8 cellular contexts compared by ENCODE assay signal in the genomic region with DNA sequence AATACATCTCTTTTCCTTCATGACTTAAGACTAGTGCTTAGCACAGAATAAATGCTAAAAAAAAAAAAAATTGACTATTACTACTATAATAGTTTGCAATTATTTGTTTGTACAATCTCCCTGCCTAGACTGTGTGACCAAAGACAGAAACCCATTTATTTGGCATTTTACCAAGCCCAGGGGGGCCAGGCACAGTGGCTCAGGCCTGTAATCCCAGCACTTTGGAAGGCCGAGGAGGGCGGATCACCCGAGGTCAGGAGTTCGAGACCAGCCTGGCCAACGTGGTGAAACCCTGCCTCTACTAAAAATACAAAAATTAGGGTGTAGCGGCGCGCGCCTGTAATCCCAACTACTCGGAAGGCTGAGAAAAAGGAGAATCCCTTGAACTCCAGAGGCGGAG. TPM values are rescaled to one million over a fixed set of nuclear protein-coding genes. Genes with fewer than 3 reads are reported as not detected.
DNase-seq lines count a peak whose midpoint lies in the region; ATAC-seq and TF ChIP-seq lines count a peak whose summit lies in the region.

No MANE protein-coding gene starts in this region.

- no peak for TF ChIP-seq CTCF in left ventricle myocardium inferior (IDR thresholded peaks at IDR 0.05; ENCODE audit: borderline replicate concordance)
- TF ChIP-seq CTCF in astrocyte of the cerebellum (IDR thresholded peaks at IDR 0.05; ENCODE audit: low read depth, low read length, missing control alignments), result no peak
- TF ChIP-seq CTCF in lung (IDR thresholded peaks at IDR 0.05; ENCODE audit: control extremely low read depth, extremely low read depth), result no peak

- H3K9me3 ChIP-seq in left ventricle myocardium inferior (replicated peaks) (no peaks in the 10 kb centered on the region), lung (ENCODE audit: control insufficient read depth in 2 of 2, insufficient read depth in 1 of 2, low read length in 1 of 2) (no peaks in the 10 kb centered on the region)

- in situ Hi-C loops in astrocyte of the cerebellum (cut with HindIII; ENCODE audit: low sequenced_read_pairs), result no loop called here

- peaks cover 17% of the 10 kb centered on the region for H3K36me3 ChIP-seq in left ventricle myocardium inferior
- no peaks in the 10 kb centered on the region for H3K36me3 ChIP-seq in lung (ENCODE audit: control insufficient read depth in 2 of 2, insufficient read depth in 2 of 2, low read length in 2 of 2)

- H3K27ac ChIP-seq in left ventricle myocardium inferior (replicated peaks) (no peak overlapping the region), lung (ENCODE audit: low read depth in 1 of 2, low read length in 1 of 2) (no peak overlapping the region)

- intact Hi-C loops in left ventricle myocardium inferior (cut with micrococcal nuclease), result no loop called here
- intact Hi-C loops in left cardiac atrium (cut with DNase I), result no loop called here

- H3K4me3 ChIP-seq in left ventricle myocardium inferior (peak overlapping the region; percentile 92), astrocyte of the cerebellum (ENCODE audit: low read depth, low read length) (peak overlapping the region; percentile 88), lung (peak overlapping the region; percentile 19)

- H3K27me3 ChIP-seq in left ventricle myocardium inferior (ENCODE audit: low read depth), result no peaks in the 10 kb centered on the region
- no peaks in the 10 kb centered on the region for H3K27me3 ChIP-seq in lung (ENCODE audit: control insufficient read depth, insufficient read depth)

- ATAC-seq in left cardiac atrium, result no peak
- no peak for ATAC-seq in lung (ENCODE audit: insufficient read depth, low FRiP score)
- ATAC-seq in HG03139 (IDR thresholded peaks at IDR 0.05; ENCODE audit: unreplicated experiment), result no peak
- no peak for ATAC-seq in HG03280 (IDR thresholded peaks at IDR 0.05; ENCODE audit: unreplicated experiment)

- 61 to 74% methylated on average over 11 of the region's 11 CpGs for WGBS in lung, 2 donors

- DNase-seq in left ventricle myocardium inferior, result no peak
- no peak for DNase-seq in left cardiac atrium
- no peak for DNase-seq in astrocyte of the cerebellum (ENCODE audit: low read depth)
- no peak for DNase-seq in lung (ENCODE audit: low spot score)
- no peak for DNase-seq in NK-92 treated with Interleukin-12 subunit alpha and Interleukin-12 subunit beta, amount 100 ng/mL, for 24 hours (lab: John Stamatoyannopoulos, UW)
- DNase-seq in HuH-7.5 (ENCODE audit: low spot score), result no peak

- H3K4me1 ChIP-seq in left ventricle myocardium inferior, result peaks cover 65% of the 10 kb centered on the region
- H3K4me1 ChIP-seq in lung (ENCODE audit: control insufficient read depth in 2 of 2, insufficient read depth in 2 of 2, low read length in 2 of 2), result peaks cover 8 to 14% of the 10 kb centered on the region in 2 donors

RNA-seq across cellular contexts. Expression of gene ASB3, which starts 1.4 kb away (rescaled TPM):
- total RNA-seq in left ventricle myocardium inferior (11.4 TPM), left cardiac atrium (10 to 100 TPM in 1 of 2 donors, 1 to 10 TPM in 1; 9.6 to 10.8 TPM), lung (10 to 100 TPM; 24.3 to 54.9 TPM)
- polyA plus RNA-seq in lung, result 10 to 100 TPM in 1 of 2 donors, 1 to 10 TPM in 1; 7.0 to 11.9 TPM

RNA-seq across cellular contexts. Expression of gene ERLEC1, which starts 1.5 kb away (rescaled TPM):
- total RNA-seq in left ventricle myocardium inferior (44.3 TPM), left cardiac atrium (10 to 100 TPM; 34.5 to 41.8 TPM), lung (10 to 100 TPM; 56.9 to 64.7 TPM)
- 10 to 100 TPM; 39.8 to 55.6 TPM for polyA plus RNA-seq in lung

RNA-seq across cellular contexts. Expression of gene CHAC2, which starts 17.8 kb away (rescaled TPM):
- total RNA-seq in left ventricle myocardium inferior (3.8 TPM), left cardiac atrium (1 to 10 TPM; 3.2 to 3.3 TPM), lung (1 to 10 TPM; 1.6 to 4.0 TPM)
- polyA plus RNA-seq in lung, result 1 to 10 TPM; 4.9 to 5.4 TPM

Comparison
In these comparisons a context has a peak if more than half of its experiments do, and no peak if none do; other contexts are left out.
1. H3K4me3 ChIP-seq: peak in every context shown above with its lines; median percentile 92 in left ventricle myocardium inferior; 88 in astrocyte of the cerebellum; 19 in lung.